ENCODE assay signal across 8 cellular contexts in the genomic region with DNA sequence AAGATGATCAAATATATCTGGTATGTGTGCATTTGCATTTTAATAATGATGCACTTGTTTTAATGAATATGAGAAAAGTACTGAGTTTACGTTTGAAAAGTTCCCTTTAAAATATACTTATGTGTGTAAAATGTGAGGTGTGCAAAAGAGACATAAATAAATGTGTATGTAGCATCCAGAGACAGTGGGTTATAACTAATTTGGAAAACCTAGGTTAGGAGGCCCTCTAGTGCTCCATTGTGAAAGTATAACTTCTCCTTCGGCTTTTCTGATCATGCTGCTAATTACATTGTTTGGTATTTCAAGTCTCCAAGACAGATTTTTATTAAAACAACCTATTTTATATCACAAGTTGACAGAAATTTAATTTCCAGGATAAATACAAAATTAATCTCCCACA. TPM values are rescaled to one million over a fixed set of nuclear protein-coding genes. Genes with fewer than 3 reads are reported as not detected.
DNase-seq lines count a peak whose midpoint lies in the region; ATAC-seq and TF ChIP-seq lines count a peak whose summit lies in the region.

No MANE protein-coding gene starts in this region.

- H3K27me3 ChIP-seq in Caco-2 (replicated peaks; ENCODE audit: control insufficient read depth, insufficient read depth, low read length) (no peaks in the 10 kb centered on the region), foreskin keratinocyte (no peaks in the 10 kb centered on the region)

- H3K27me3 Mint-ChIP-seq in Caco-2 (ENCODE audit: insufficient read depth, unreplicated experiment) (peaks cover 3% of the 10 kb centered on the region), T-helper 17 cell (peaks cover 46% of the 10 kb centered on the region)
- H3K27me3 Mint-ChIP-seq in activated T-helper 2 cell treated with anti-CD3 and anti-CD28 coated beads, Interferon-gamma antibody, Interleukin-2, Interleukin-4, amounts not matched to agents 10 μg/mL and 5 μg/mL and 100 μg/mL, durations not matched to agents 14 hours and 24 hours and 36 hours (ENCODE audit: low read depth) = peaks cover 18% of the 10 kb centered on the region

- TF ChIP-seq EP300 in Ishikawa (IDR thresholded peaks at IDR 0.05; ENCODE audit: borderline replicate concordance) = no peak

- no peaks in the 10 kb centered on the region for H3K4me1 ChIP-seq in Caco-2
- no peaks in the 10 kb centered on the region for H3K4me1 ChIP-seq in foreskin keratinocyte

- H3K27ac ChIP-seq in foreskin keratinocyte = no peak overlapping the region

- no peaks in the 10 kb centered on the region for H3K9me3 Mint-ChIP-seq in Caco-2 (ENCODE audit: unreplicated experiment)
- H3K9me3 Mint-ChIP-seq in activated T-helper 2 cell treated with anti-CD3 and anti-CD28 coated beads, Interferon-gamma antibody, Interleukin-2, Interleukin-4, amounts not matched to agents 10 μg/mL and 5 μg/mL and 100 μg/mL, durations not matched to agents 14 hours and 24 hours and 36 hours = no peaks in the 10 kb centered on the region

- intact Hi-C loops in Caco-2 (cut with micrococcal nuclease; ENCODE audit: unreplicated experiment) = loop anchor here (1.0 to 5.0 kb wide), 4 partner anchors 43 to 228 kb away; no protein-coding TSS in a partner anchor
- intact Hi-C loops in activated T-helper 2 cell treated with anti-CD3 and anti-CD28 coated beads, Interferon-gamma antibody, Interleukin-2, Interleukin-4, amounts not matched to agents 10 μg/mL and 5 μg/mL and 100 μg/mL, durations not matched to agents 14 hours and 24 hours and 36 hours (cut with micrococcal nuclease) = loop anchor here (1.0 kb wide), 1 partner anchor 72 kb away; no protein-coding TSS in a partner anchor

- DNase-seq in Caco-2 (peak in 1 of 2 experiments; percentile 45), SK-MEL-5 (ENCODE audit: low read depth, low spot score) (peak; percentile 70), foreskin keratinocyte (no peak), T-helper 17 cell (no peak)
- no peak for DNase-seq in stimulated activated naive CD8-positive, alpha-beta T cell treated with anti-CD3 and anti-CD28 coated beads, Interleukin-15, Interleukin-2, amounts not matched to agents 100 U/mL and 50 U/mL, for 24 hours
- DNase-seq in activated T-helper 2 cell treated with anti-CD3 and anti-CD28 coated beads, Interferon-gamma antibody, Interleukin-2, Interleukin-4, amounts not matched to agents 10 μg/mL and 5 μg/mL and 100 μg/mL, durations not matched to agents 14 hours and 24 hours and 36 hours (ENCODE audit: low spot score) = no peak

- H3K4me1 Mint-ChIP-seq in Caco-2 (ENCODE audit: low read depth, unreplicated experiment) (no peaks in the 10 kb centered on the region), T-helper 17 cell (no peaks in the 10 kb centered on the region)
- H3K4me1 Mint-ChIP-seq in activated T-helper 2 cell treated with anti-CD3 and anti-CD28 coated beads, Interferon-gamma antibody, Interleukin-2, Interleukin-4, amounts not matched to agents 10 μg/mL and 5 μg/mL and 100 μg/mL, durations not matched to agents 14 hours and 24 hours and 36 hours (ENCODE audit: low read depth) = no peaks in the 10 kb centered on the region

- peak; percentile 93 for TF ChIP-seq RAD21 in Ishikawa (IDR thresholded peaks at IDR 0.05; ENCODE audit: low read depth)

- in situ Hi-C loops in SK-MEL-5 (cut with HindIII; ENCODE audit: low pct_unique_long_range_greater_than_20kb, low sequenced_read_pairs) = no loop called here

- ATAC-seq in GM19395 (IDR thresholded peaks at IDR 0.05; ENCODE audit: unreplicated experiment) (peak; percentile 79), foreskin keratinocyte (peak; percentile 75), T-helper 17 cell (no peak)
- ATAC-seq in stimulated activated naive CD8-positive, alpha-beta T cell treated with anti-CD3 and anti-CD28 coated beads, Interleukin-15, Interleukin-2, amounts not matched to agents 100 U/mL and 50 U/mL, for 24 hours = peak; percentile 46

- CTCF ChIA-PET in Caco-2 (lab: Charles Lee) = interaction anchor here (1.5 kb wide), 1 partner anchor 73 kb away, joined by 10 read pairs; no protein-coding TSS in a partner anchor

- H3K36me3 ChIP-seq in Caco-2 (ENCODE audit: control insufficient read depth, insufficient read depth, low read length) = no peaks in the 10 kb centered on the region

- TF ChIP-seq CTCF in Caco-2 (IDR thresholded peaks at IDR 0.05; ENCODE audit: insufficient read depth in 1 of 2, low read depth in 1 of 2, low read length in 1 of 2, severe bottlenecking in 1 of 2, unreplicated experiment in 1 of 2) (peak; percentile 59 to 65), foreskin keratinocyte (conservative IDR thresholded peaks at IDR 0.05) (peak; percentile 86)

- POLR2A ChIA-PET in Caco-2 (lab: Charles Lee) = no interaction called here

- no peak overlapping the region for H3K4me3 ChIP-seq in Caco-2 (ENCODE audit: low read depth, low read length)

- H3K27ac Mint-ChIP-seq in Caco-2 (ENCODE audit: unreplicated experiment) = no peak overlapping the region
- H3K27ac Mint-ChIP-seq in T-helper 17 cell = no peak overlapping the region
- no peak overlapping the region for H3K27ac Mint-ChIP-seq in activated T-helper 2 cell treated with anti-CD3 and anti-CD28 coated beads, Interferon-gamma antibody, Interleukin-2, Interleukin-4, amounts not matched to agents 10 μg/mL and 5 μg/mL and 100 μg/mL, durations not matched to agents 14 hours and 24 hours and 36 hours

- H3K9me3 ChIP-seq in Caco-2 (no peaks in the 10 kb centered on the region), T-helper 17 cell (ENCODE audit: control insufficient read depth, low read length, poor library complexity, severe bottlenecking) (no peaks in the 10 kb centered on the region)

- H3K4me3 Mint-ChIP-seq in Caco-2 (ENCODE audit: unreplicated experiment) (no peak overlapping the region), T-helper 17 cell (no peak overlapping the region)
- no peak overlapping the region for H3K4me3 Mint-ChIP-seq in activated T-helper 2 cell treated with anti-CD3 and anti-CD28 coated beads, Interferon-gamma antibody, Interleukin-2, Interleukin-4, amounts not matched to agents 10 μg/mL and 5 μg/mL and 100 μg/mL, durations not matched to agents 14 hours and 24 hours and 36 hours (ENCODE audit: low read depth)

- no peaks in the 10 kb centered on the region for H3K36me3 Mint-ChIP-seq in Caco-2 (ENCODE audit: insufficient read depth, unreplicated experiment)
- H3K36me3 Mint-ChIP-seq in T-helper 17 cell (ENCODE audit: low read depth) = peaks cover 3% of the 10 kb centered on the region
- no peaks in the 10 kb centered on the region for H3K36me3 Mint-ChIP-seq in activated T-helper 2 cell treated with anti-CD3 and anti-CD28 coated beads, Interferon-gamma antibody, Interleukin-2, Interleukin-4, amounts not matched to agents 10 μg/mL and 5 μg/mL and 100 μg/mL, durations not matched to agents 14 hours and 24 hours and 36 hours (ENCODE audit: low read depth)

- BruUV-seq in Caco-2 (replicated peaks; lab: Mats Ljungman, UMichigan) = no TSS peak

TF ChIP-seq in Ishikawa, 13 proteins besides CTCF, POLR2A, EP300 and RAD21 (continues in another document):
- TF ChIP-seq, protein P1, sequence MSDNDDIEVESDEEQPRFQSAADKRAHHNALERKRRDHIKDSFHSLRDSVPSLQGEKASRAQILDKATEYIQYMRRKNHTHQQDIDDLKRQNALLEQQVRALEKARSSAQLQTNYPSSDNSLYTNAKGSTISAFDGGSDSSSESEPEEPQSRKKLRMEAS (IDR thresholded peaks at IDR 0.05) = no peak
- no peak for TF ChIP-seq REST (IDR thresholded peaks at IDR 0.05; ENCODE audit: low read depth)
- no peak for TF ChIP-seq TCF12 (IDR thresholded peaks at IDR 0.05; ENCODE audit: low read depth)
- TF ChIP-seq YY1 (IDR thresholded peaks at IDR 0.05; ENCODE audit: low read depth) = no peak
- TF ChIP-seq NFIC (IDR thresholded peaks at IDR 0.05) = no peak
- no peak for TF ChIP-seq USF1 (IDR thresholded peaks at IDR 0.05)
- TF ChIP-seq CREB1 (IDR thresholded peaks at IDR 0.05; ENCODE audit: low read depth) = no peak
- TF ChIP-seq FOXM1 (IDR thresholded peaks at IDR 0.05; ENCODE audit: borderline replicate concordance, low read depth) = no peak
- TF ChIP-seq EGR1 (IDR thresholded peaks at IDR 0.05) = no peak

RNA-seq across cellular contexts. Expression of gene SCEL, which starts 30.1 kb away (rescaled TPM):
- total RNA-seq in Caco-2 (2022) = 2.8 and 3.5 TPM in 2 replicates
- not detected in 2 replicates for total RNA-seq in SK-MEL-5 (2014; rRNA removed; shearing (Covaris generic))
- not detected in 2 replicates for polyA plus RNA-seq in SK-MEL-5 (2015; cell fraction: cytosol; rRNA removed)
- polyA plus RNA-seq in SK-MEL-5 (2015; cell fraction: nucleus; rRNA removed) = not detected in 2 replicates
- total RNA-seq in foreskin keratinocyte = 2.4 and 4.0 TPM in 2 replicates
- polyA plus RNA-seq in foreskin keratinocyte = 0.79 and 1.7 TPM in 2 replicates
- not detected for total RNA-seq in T-helper 17 cell
- total RNA-seq in activated T-helper 2 cell treated with anti-CD3 and anti-CD28 coated beads, Interferon-gamma antibody, Interleukin-2, Interleukin-4, amounts not matched to agents 10 μg/mL and 5 μg/mL and 100 μg/mL, durations not matched to agents 14 hours and 24 hours and 36 hours = not detected in 2 replicates
